ENCODE assay signal across 8 cellular contexts in genomic region chr15:80155378-80156175, GRCh38. TPM values are rescaled to one million over a fixed set of nuclear protein-coding genes. Genes with fewer than 3 reads are reported as not detected.
A peak's percentile ranks its signal among the peaks of the same experiment; 100 is the strongest.
DNase-seq lines count a peak whose midpoint lies in the region; ATAC-seq and TF ChIP-seq lines count a peak whose summit lies in the region.
"Not testable (repeated sequence)": the region's sequence is repeated elsewhere in the genome, so short reads cannot be mapped to it uniquely, and the experiment has no call there.

No MANE protein-coding gene starts in this region.

- not testable (repeated sequence) for DNase-seq in CD14-positive monocyte (ENCODE audit: low spot score); IMR-90; WTC11 (ENCODE audit: low spot score); natural killer cell treated with Interleukin-12 subunit alpha and Interleukin-12 subunit beta and Interleukin-15 and Interleukin-18, amount 100 ng/mL, for 72 hours (ENCODE audit: low spot score); suprapubic skin (ENCODE audit: low spot score in 2 of 2)
- peak; percentile 97 for DNase-seq in OCI-M1 (lab: John Stamatoyannopoulos, UW)
- peak; percentile 71 to 89 for DNase-seq in cardiac fibroblast (ENCODE audit: low read depth in 2 of 2)
- peak; percentile 75 for DNase-seq in hepatocyte (ENCODE audit: low spot score)

- peaks cover 12 to 21% of the 10 kb centered on the region in 2 donors for H3K36me3 Mint-ChIP-seq in CD14-positive monocyte
- not testable (repeated sequence) for H3K36me3 Mint-ChIP-seq in WTC11; natural killer cell treated with Interleukin-12 subunit alpha and Interleukin-12 subunit beta and Interleukin-15 and Interleukin-18, amount 100 ng/mL, for 72 hours

- H4K5ac ChIP-seq in IMR-90 (ENCODE audit: low read depth, low read length) = not testable (repeated sequence)

- H3K18ac ChIP-seq in IMR-90 (ENCODE audit: low read depth, low read length) = not testable (repeated sequence)

- H3K4me3 ChIP-seq in IMR-90 (ENCODE audit: insufficient read depth, low read depth, low read length); cardiac fibroblast (replicated peaks in 1 of 2; ENCODE audit: low read depth in 2 of 2, low read length in 2 of 2); hepatocyte; suprapubic skin: not testable (repeated sequence)

- not testable (repeated sequence) for H4K8ac ChIP-seq in IMR-90 (ENCODE audit: low read depth in 2 of 2, low read length in 2 of 2)

- H3K36me3 ChIP-seq in IMR-90 (ENCODE audit: control insufficient read depth, insufficient read depth, low read length); hepatocyte (replicated peaks; ENCODE audit: insufficient read depth, low read depth): not testable (repeated sequence)
- H3K36me3 ChIP-seq in suprapubic skin = peaks cover 13% of the 10 kb centered on the region

- H3K9me2 ChIP-seq in hepatocyte (replicated peaks; ENCODE audit: insufficient read depth) = not testable (repeated sequence)

- not testable (repeated sequence) for H2BK20ac ChIP-seq in IMR-90 (ENCODE audit: low read depth, low read length)

- peak overlapping the region; percentile 56 to 67 for H3K4me3 Mint-ChIP-seq in CD14-positive monocyte
- not testable (repeated sequence) for H3K4me3 Mint-ChIP-seq in WTC11
- H3K4me3 Mint-ChIP-seq in natural killer cell treated with Interleukin-12 subunit alpha and Interleukin-12 subunit beta and Interleukin-15 and Interleukin-18, amount 100 ng/mL, for 72 hours = peak overlapping the region; percentile 97

- H3K27me3 Mint-ChIP-seq in CD14-positive monocyte (ENCODE audit: low read depth in 3 of 3); WTC11 (ENCODE audit: low read depth); natural killer cell treated with Interleukin-12 subunit alpha and Interleukin-12 subunit beta and Interleukin-15 and Interleukin-18, amount 100 ng/mL, for 72 hours: not testable (repeated sequence)

- not testable (repeated sequence) for H3K4ac ChIP-seq in IMR-90 (ENCODE audit: low read depth, low read length)

- H2BK120ac ChIP-seq in IMR-90 (ENCODE audit: low read depth, low read length) = not testable (repeated sequence)

- H3K9me3 ChIP-seq in IMR-90 (ENCODE audit: control insufficient read depth, insufficient read depth, low read length); hepatocyte (ENCODE audit: low read depth); suprapubic skin: not testable (repeated sequence)

- not testable (repeated sequence) for H2AK9ac ChIP-seq in IMR-90 (replicated peaks; ENCODE audit: low read depth, low read length, poor library complexity)

- H3K9me1 ChIP-seq in IMR-90 (ENCODE audit: insufficient read depth, low read length) = peaks cover 17% of the 10 kb centered on the region

- intact Hi-C loops in CD14-positive monocyte (cut with micrococcal nuclease) = loop anchor here in 1 of 2 donors (10.0 kb wide), 1 partner anchor 1281 kb away; the partner anchor contains the start of gene MORF4L1
- intact Hi-C loops in IMR-90 (cut with micrococcal nuclease) = not testable (repeated sequence)

- not testable (repeated sequence) for TF ChIP-seq EP300 in suprapubic skin (IDR thresholded peaks at IDR 0.05)

- H3K79me2 ChIP-seq in hepatocyte = peaks cover 12% of the 10 kb centered on the region

- H4K91ac ChIP-seq in IMR-90 (ENCODE audit: insufficient read depth, low read depth, low read length) = not testable (repeated sequence)

- dilution Hi-C loops in IMR-90 (cut with HindIII; ENCODE audit: low sequenced_read_pairs, unreplicated experiment) = not testable (repeated sequence)

- POLR2A ChIA-PET in IMR-90 (lab: Charles Lee; ENCODE audit: unreplicated experiment); WTC11 (lab: Charles Lee): not testable (repeated sequence)

- H3K27me3 ChIP-seq in IMR-90 (ENCODE audit: control insufficient read depth, insufficient read depth, low read length); hepatocyte; suprapubic skin: not testable (repeated sequence)

- peaks cover 62% of the 10 kb centered on the region for H3K4me1 Mint-ChIP-seq in CD14-positive monocyte
- peaks cover 30% of the 10 kb centered on the region for H3K4me1 Mint-ChIP-seq in WTC11
- H3K4me1 Mint-ChIP-seq in natural killer cell treated with Interleukin-12 subunit alpha and Interleukin-12 subunit beta and Interleukin-15 and Interleukin-18, amount 100 ng/mL, for 72 hours (ENCODE audit: low read depth in 2 of 2) = peaks cover 44 to 46% of the 10 kb centered on the region in 2 donors

- CTCF ChIA-PET in IMR-90 (lab: Yijun Ruan, JAX); WTC11 (lab: Charles Lee): not testable (repeated sequence)

- H3K23ac ChIP-seq in IMR-90 (ENCODE audit: low read depth, low read length) = not testable (repeated sequence)

- peak overlapping the region; percentile 78 to 92 (median 87) for H3K27ac Mint-ChIP-seq in CD14-positive monocyte
- not testable (repeated sequence) for H3K27ac Mint-ChIP-seq in WTC11
- H3K27ac Mint-ChIP-seq in natural killer cell treated with Interleukin-12 subunit alpha and Interleukin-12 subunit beta and Interleukin-15 and Interleukin-18, amount 100 ng/mL, for 72 hours = peak overlapping the region; percentile 11 to 93

- H2AFZ ChIP-seq in IMR-90 (replicated peaks; ENCODE audit: low read length, poor library complexity); hepatocyte: not testable (repeated sequence)

- TF ChIP-seq RAD21 in IMR-90 (IDR thresholded peaks at IDR 0.05; ENCODE audit: low read length) = not testable (repeated sequence)

- H3K56ac ChIP-seq in IMR-90 (ENCODE audit: extremely low read depth, insufficient read depth, low read length) = not testable (repeated sequence)

- H3K9ac ChIP-seq in IMR-90 (ENCODE audit: low read depth, low read length) = not testable (repeated sequence)

- WGBS in IMR-90 (ENCODE audit: extremely low coverage in 2 of 2, insufficient read length in 1 of 2), 2 experiments = 81% methylated on average over 3 of the region's 16 CpGs; no CpG with 5 or more reads in 1 of the 2 experiments
- 42% methylated on average over 16 of the region's 16 CpGs for WGBS in hepatocyte (ENCODE audit: low lambda C conversion rate, missing lambda C conversion rate)
- 67% methylated on average over 16 of the region's 16 CpGs for WGBS in suprapubic skin

- H4K20me1 ChIP-seq in IMR-90 (ENCODE audit: insufficient read depth, low read length); hepatocyte (ENCODE audit: insufficient read depth, poor library complexity, severe bottlenecking): not testable (repeated sequence)

- not testable (repeated sequence) for TF ChIP-seq POLR2A in IMR-90 (IDR thresholded peaks at IDR 0.05; ENCODE audit: low read depth, low read length); suprapubic skin (IDR thresholded peaks at IDR 0.05)

- not testable (repeated sequence) for H3K27ac ChIP-seq in IMR-90 (ENCODE audit: insufficient read depth, low read length)
- H3K27ac ChIP-seq in hepatocyte = peak overlapping the region; percentile 85
- H3K27ac ChIP-seq in suprapubic skin = peak overlapping the region; percentile 7

- H3K4me1 ChIP-seq in IMR-90 (ENCODE audit: control insufficient read depth, insufficient read depth, low read length) (peaks cover 17% of the 10 kb centered on the region), hepatocyte (ENCODE audit: insufficient read depth) (peaks cover 21% of the 10 kb centered on the region), suprapubic skin (peaks cover 17% of the 10 kb centered on the region)

- H3K4me2 ChIP-seq in IMR-90 (ENCODE audit: low read depth, low read length) = not testable (repeated sequence)
- peak overlapping the region; percentile 84 for H3K4me2 ChIP-seq in hepatocyte

- H2BK15ac ChIP-seq in IMR-90 (ENCODE audit: low read depth, low read length) = not testable (repeated sequence)

- not testable (repeated sequence) for ATAC-seq in IMR-90 (ENCODE audit: low read depth); WTC11; natural killer cell treated with Interleukin-12 subunit alpha and Interleukin-12 subunit beta and Interleukin-15 and Interleukin-18, amount 100 ng/mL, for 72 hours

- BruUV-seq in IMR-90 (replicated peaks; lab: Mats Ljungman, UMichigan) = not testable (repeated sequence)

- H2AK5ac ChIP-seq in IMR-90 (ENCODE audit: low read depth, low read length) = 0 out of 2 replicates have a peak overlapping the region, but pooled peaks have one; percentile 51

- H3K9me3 Mint-ChIP-seq in CD14-positive monocyte; WTC11; natural killer cell treated with Interleukin-12 subunit alpha and Interleukin-12 subunit beta and Interleukin-15 and Interleukin-18, amount 100 ng/mL, for 72 hours: not testable (repeated sequence)

- TF ChIP-seq CTCF in CD14-positive monocyte (IDR thresholded peaks at IDR 0.05); IMR-90 (conservative IDR thresholded peaks at IDR 0.05; ENCODE audit: low read depth, low read length); WTC11 (IDR thresholded peaks at IDR 0.05); cardiac fibroblast (IDR thresholded peaks at IDR 0.05; ENCODE audit: low read depth, low read length); hepatocyte (IDR thresholded peaks at IDR 0.05; ENCODE audit: poor library complexity); suprapubic skin (IDR thresholded peaks at IDR 0.05): not testable (repeated sequence)

- not testable (repeated sequence) for H2BK5ac ChIP-seq in IMR-90 (ENCODE audit: low read depth, low read length, poor library complexity, severe bottlenecking)

- H3K14ac ChIP-seq in IMR-90 (replicated peaks; ENCODE audit: low read depth, low read length) = not testable (repeated sequence)

- peaks cover 17 to 45% of the 10 kb centered on the region in 2 experiments for H3K79me1 ChIP-seq in IMR-90 (ENCODE audit: low read depth in 1 of 2, low read length in 2 of 2)

- in situ Hi-C loops in IMR-90 (cut with MboI; ENCODE audit: low sequenced_read_pairs) = not testable (repeated sequence)

RNA-seq across cellular contexts. Expression of gene FAH, which starts 2.8 kb away (rescaled TPM):
- 10 to 100 TPM; 24.0 to 25.4 TPM for polyA plus RNA-seq in CD14-positive monocyte
- 36.9 and 48.6 TPM in 2 replicates for total RNA-seq in IMR-90 (2012; rRNA removed)
- 43.1 and 50.6 TPM in 2 replicates for polyA plus RNA-seq in IMR-90 (2012; rRNA removed)
- 45.3 and 59.7 TPM in 2 replicates for polyA plus RNA-seq in IMR-90 (2012; cell fraction: cytosol; rRNA removed)
- 75.0 and 78.4 TPM in 2 replicates for polyA plus RNA-seq in IMR-90 (2012; cell fraction: nucleus; rRNA removed; ENCODE audit: low replicate concordance)
- 21.7 to 23.7 TPM (median 22.8 TPM) in 3 replicates for total RNA-seq in WTC11 (2021)
- 58.0 and 235 TPM in 2 replicates for total RNA-seq in hepatocyte
- polyA plus RNA-seq in hepatocyte = 88.1 and 90.5 TPM in 2 replicates
- total RNA-seq in natural killer cell treated with Interleukin-12 subunit alpha and Interleukin-12 subunit beta and Interleukin-15 and Interleukin-18, amount 100 ng/mL, for 72 hours = 100 to 1,000 TPM in 1 of 2 donors, 10 to 100 TPM in 1; 63.6 to 103 TPM
- 10 to 100 TPM; 10.8 to 16.3 (median 12.1) TPM for total RNA-seq in suprapubic skin
